ENCODE assay signal across 23 cellular contexts in genomic region chr20:36628076-36628475, GRCh38. TPM values are rescaled to one million over a fixed set of nuclear protein-coding genes. Genes with fewer than 3 reads are reported as not detected.
DNase-seq lines count a peak whose midpoint lies in the region; ATAC-seq and TF ChIP-seq lines count a peak whose summit lies in the region.
"Had no signal": no experiment of that assay in that cellular context is flagged by ENCODE, and none has a peak within 500 bp of the region (broad histone marks: within the 10 kb centered on the region; RNA-seq: fewer than 3 reads in every experiment).

No MANE protein-coding gene starts in this region.

- H2AK9ac ChIP-seq in IMR-90 (replicated peaks; ENCODE audit: low read depth, low read length, poor library complexity), result no peak overlapping the region

- H3K27me3 ChIP-seq in IMR-90 (ENCODE audit: control insufficient read depth, insufficient read depth, low read length) (no peaks in the 10 kb centered on the region), hepatocyte (no peaks in the 10 kb centered on the region), upper lobe of right lung (no peaks in the 10 kb centered on the region)
- H3K27me3 ChIP-seq: ascending aorta, testis had no signal

- no peak overlapping the region for H2AFZ ChIP-seq in IMR-90 (replicated peaks; ENCODE audit: low read length, poor library complexity)
- H2AFZ ChIP-seq in hepatocyte, result no peak overlapping the region

- H3K18ac ChIP-seq in IMR-90 (ENCODE audit: low read depth, low read length), result no peak overlapping the region

- H3K27ac Mint-ChIP-seq in activated CD4-positive, alpha-beta T cell treated with anti-CD3 and anti-CD28 coated beads, Interleukin-2, amount 10 ng/mL, durations not matched to agents 7 days and 5 days, result peak overlapping the region; percentile 55
- peak overlapping the region; percentile 93 to 95 for H3K27ac Mint-ChIP-seq in natural killer cell

- no TSS peak for BruUV-seq in IMR-90 (replicated peaks; lab: Mats Ljungman, UMichigan)

- no peak for TF ChIP-seq POLR2A in IMR-90 (IDR thresholded peaks at IDR 0.05; ENCODE audit: low read depth, low read length)

- in situ Hi-C loops in IMR-90 (cut with MboI; ENCODE audit: low sequenced_read_pairs), result no loop called here

- H3K79me2 ChIP-seq in hepatocyte, result no peaks in the 10 kb centered on the region

- H2BK20ac ChIP-seq in IMR-90 (ENCODE audit: low read depth, low read length), result no peak overlapping the region

- POLR2A ChIA-PET in activated CD4-positive, alpha-beta T cell treated with anti-CD3 and anti-CD28 coated beads, Interleukin-2, amount 10 ng/mL, durations not matched to agents 7 days and 5 days (lab: Charles Lee), result no interaction called here
- POLR2A ChIA-PET in IMR-90 (lab: Charles Lee; ENCODE audit: unreplicated experiment), result no interaction called here

- no peak for TF ChIP-seq RAD21 in IMR-90 (IDR thresholded peaks at IDR 0.05; ENCODE audit: low read length)

- 86% methylated on average over 2 of the region's 7 CpGs; no CpG with 5 or more reads in 1 of the 2 experiments for WGBS in IMR-90 (ENCODE audit: extremely low coverage in 2 of 2, insufficient read length in 1 of 2), 2 experiments
- WGBS in hepatocyte (ENCODE audit: low lambda C conversion rate, missing lambda C conversion rate), result 82% methylated on average over 7 of the region's 7 CpGs

- no peak overlapping the region for H3K4ac ChIP-seq in IMR-90 (ENCODE audit: low read depth, low read length)

- H3K27ac ChIP-seq in IMR-90 (ENCODE audit: insufficient read depth, low read length) (no peak overlapping the region), hepatocyte (no peak overlapping the region), upper lobe of right lung (no peak overlapping the region)
- H3K27ac ChIP-seq: ascending aorta, psoas muscle, testis had no signal

- H3K4me2 ChIP-seq in IMR-90 (ENCODE audit: low read depth, low read length) (no peak overlapping the region), hepatocyte (no peak overlapping the region)

- H3K36me3 ChIP-seq in IMR-90 (ENCODE audit: control insufficient read depth, insufficient read depth, low read length) (no peaks in the 10 kb centered on the region), hepatocyte (replicated peaks; ENCODE audit: insufficient read depth, low read depth) (no peaks in the 10 kb centered on the region), upper lobe of right lung (no peaks in the 10 kb centered on the region)
- H3K36me3 ChIP-seq: ascending aorta had no signal

- H3K4me3 Mint-ChIP-seq in activated CD4-positive, alpha-beta T cell treated with anti-CD3 and anti-CD28 coated beads, Interleukin-2, amount 10 ng/mL, durations not matched to agents 7 days and 5 days, result no peak overlapping the region
- peak overlapping the region; percentile 66 for H3K4me3 Mint-ChIP-seq in natural killer cell
- H3K4me3 Mint-ChIP-seq: IgD-negative memory B cell had no signal

- H2BK15ac ChIP-seq in IMR-90 (ENCODE audit: low read depth, low read length), result no peak overlapping the region

- ATAC-seq in IMR-90 (ENCODE audit: low read depth), result no peak
- peak; percentile 73 to 88 (median 80) for ATAC-seq in natural killer cell
- ATAC-seq in upper lobe of right lung, result no peak

- no peak overlapping the region for H2AK5ac ChIP-seq in IMR-90 (ENCODE audit: low read depth, low read length)

- dilution Hi-C loops in IMR-90 (cut with HindIII; ENCODE audit: low sequenced_read_pairs, unreplicated experiment), result no loop called here

- no peaks in the 10 kb centered on the region for H3K27me3 Mint-ChIP-seq in activated CD4-positive, alpha-beta T cell treated with anti-CD3 and anti-CD28 coated beads, Interleukin-2, amount 10 ng/mL, durations not matched to agents 7 days and 5 days
- no peaks in the 10 kb centered on the region for H3K27me3 Mint-ChIP-seq in natural killer cell (ENCODE audit: low read depth in 2 of 2)
- H3K27me3 Mint-ChIP-seq: IgD-negative memory B cell had no signal

- H3K9me3 ChIP-seq in IMR-90 (ENCODE audit: control insufficient read depth, insufficient read depth, low read length), result no peaks in the 10 kb centered on the region
- H3K9me3 ChIP-seq in hepatocyte (ENCODE audit: low read depth), result no peaks in the 10 kb centered on the region
- H3K9me3 ChIP-seq in upper lobe of right lung, result no peaks in the 10 kb centered on the region
- H3K9me3 ChIP-seq: ascending aorta, psoas muscle, testis had no signal

- no peak overlapping the region for H3K56ac ChIP-seq in IMR-90 (ENCODE audit: extremely low read depth, insufficient read depth, low read length)

- TF ChIP-seq CTCF in IMR-90 (conservative IDR thresholded peaks at IDR 0.05; ENCODE audit: low read depth, low read length), result no peak
- no peak for TF ChIP-seq CTCF in natural killer cell (IDR thresholded peaks at IDR 0.05)
- TF ChIP-seq CTCF in hepatocyte (IDR thresholded peaks at IDR 0.05; ENCODE audit: poor library complexity), result no peak
- TF ChIP-seq CTCF in upper lobe of right lung (IDR thresholded peaks at IDR 0.05), result no peak

- H4K20me1 ChIP-seq in IMR-90 (ENCODE audit: insufficient read depth, low read length), result no peaks in the 10 kb centered on the region
- H4K20me1 ChIP-seq in hepatocyte (ENCODE audit: insufficient read depth, poor library complexity, severe bottlenecking), result no peaks in the 10 kb centered on the region

- no peak for DNase-seq in activated CD4-positive, alpha-beta T cell treated with anti-CD3 and anti-CD28 coated beads, Interleukin-2, amount 10 ng/mL, durations not matched to agents 7 days and 5 days
- DNase-seq in activated CD4-positive, alpha-beta T cell treated with anti-CD3 and anti-CD28 coated beads for 1 hour, result no peak
- DNase-seq in IMR-90 (peak; percentile 41), natural killer cell (peak; percentile 61), NCI-H774 (lab: John Stamatoyannopoulos, UW) (no peak), hepatocyte (ENCODE audit: low spot score) (no peak), upper lobe of right lung (no peak)
- DNase-seq in activated gamma-delta T cell treated with anti-CD3 and anti-CD28 coated beads, Interleukin-2, amount 50 U/mL, for 16 hours (ENCODE audit: low read depth), result peak; percentile 17
- DNase-seq: ACHN; activated CD4-positive, alpha-beta T cell treated with anti-CD3 and anti-CD28 coated beads, Interleukin-2, amount 50 U/mL, for 1 hour; activated effector memory CD4-positive, alpha-beta T cell treated with Interleukin-2 at 50 U/mL for 16 hours; C1 segment of cervical spinal cord; DMS153; HCEC 1CT; midbrain; MM.1S; NCI-H2029; psoas muscle; stimulated activated CD4-positive, alpha-beta T cell treated with anti-CD3 and anti-CD28 coated beads, Interleukin-4, amount 100 ng/mL, for 4 hours; testis had no signal

- H3K9me2 ChIP-seq in hepatocyte (replicated peaks; ENCODE audit: insufficient read depth), result no peaks in the 10 kb centered on the region

- peaks cover 80% of the 10 kb centered on the region for H3K36me3 Mint-ChIP-seq in activated CD4-positive, alpha-beta T cell treated with anti-CD3 and anti-CD28 coated beads, Interleukin-2, amount 10 ng/mL, durations not matched to agents 7 days and 5 days (ENCODE audit: low read depth)
- no peaks in the 10 kb centered on the region for H3K36me3 Mint-ChIP-seq in natural killer cell

- H3K4me3 ChIP-seq in IMR-90 (ENCODE audit: insufficient read depth, low read depth, low read length) (no peak overlapping the region), hepatocyte (no peak overlapping the region), upper lobe of right lung (no peak overlapping the region)
- H3K4me3 ChIP-seq: ascending aorta, psoas muscle, testis had no signal

- no peak overlapping the region for H2BK120ac ChIP-seq in IMR-90 (ENCODE audit: low read depth, low read length)

- H3K4me1 Mint-ChIP-seq in activated CD4-positive, alpha-beta T cell treated with anti-CD3 and anti-CD28 coated beads, Interleukin-2, amount 10 ng/mL, durations not matched to agents 7 days and 5 days, result peaks cover 60% of the 10 kb centered on the region
- H3K4me1 Mint-ChIP-seq in natural killer cell, result peaks cover 51 to 63% of the 10 kb centered on the region in 2 donors

- no peaks in the 10 kb centered on the region for H3K79me1 ChIP-seq in IMR-90 (ENCODE audit: low read depth in 1 of 2, low read length in 2 of 2)

- H3K23ac ChIP-seq in IMR-90 (ENCODE audit: low read depth, low read length), result no peak overlapping the region

- H3K9me3 Mint-ChIP-seq in activated CD4-positive, alpha-beta T cell treated with anti-CD3 and anti-CD28 coated beads, Interleukin-2, amount 10 ng/mL, durations not matched to agents 7 days and 5 days, result no peaks in the 10 kb centered on the region
- no peaks in the 10 kb centered on the region for H3K9me3 Mint-ChIP-seq in natural killer cell
- H3K9me3 Mint-ChIP-seq: IgD-negative memory B cell had no signal

- CTCF ChIA-PET in activated CD4-positive, alpha-beta T cell treated with anti-CD3 and anti-CD28 coated beads, Interleukin-2, amount 10 ng/mL, durations not matched to agents 7 days and 5 days (lab: Charles Lee), result interaction anchor here (0.6 kb wide), 1 partner anchor 1317 kb away, joined by 4 read pairs; no protein-coding TSS in a partner anchor
- CTCF ChIA-PET in IMR-90 (lab: Yijun Ruan, JAX), result no interaction called here

- H3K4me1 ChIP-seq in IMR-90 (ENCODE audit: control insufficient read depth, insufficient read depth, low read length) (no peaks in the 10 kb centered on the region; the same call in 1 of the 2 replicates), hepatocyte (ENCODE audit: insufficient read depth) (no peaks in the 10 kb centered on the region), upper lobe of right lung (no peaks in the 10 kb centered on the region)
- H3K4me1 ChIP-seq: ascending aorta, psoas muscle, testis had no signal

- no peak overlapping the region for H4K8ac ChIP-seq in IMR-90 (ENCODE audit: low read depth in 2 of 2, low read length in 2 of 2)

- H3K9me1 ChIP-seq in IMR-90 (ENCODE audit: insufficient read depth, low read length), result no peaks in the 10 kb centered on the region

- H3K14ac ChIP-seq in IMR-90 (replicated peaks; ENCODE audit: low read depth, low read length), result no peak overlapping the region

- H4K91ac ChIP-seq in IMR-90 (ENCODE audit: insufficient read depth, low read depth, low read length), result no peak overlapping the region

- no peak overlapping the region for H3K9ac ChIP-seq in IMR-90 (ENCODE audit: low read depth, low read length)

- no peak overlapping the region for H2BK5ac ChIP-seq in IMR-90 (ENCODE audit: low read depth, low read length, poor library complexity, severe bottlenecking)

- intact Hi-C loops in IMR-90 (cut with micrococcal nuclease), result no loop called here
- intact Hi-C loops in natural killer cell (cut with micrococcal nuclease), result loop anchor here (1.0 kb wide), 3 partner anchors 16 to 64 kb away; partner anchors contain the start of gene RAB5IF
- intact Hi-C loops in upper lobe of right lung (cut with DNase I), result no loop called here

- H4K5ac ChIP-seq in IMR-90 (ENCODE audit: low read depth, low read length), result no peak overlapping the region

RNA-seq across cellular contexts. Expression of gene SLA2, which starts 17.9 kb away (rescaled TPM):
- 10 to 100 TPM; 87.3 to 92.7 TPM for total RNA-seq in activated CD4-positive, alpha-beta T cell treated with anti-CD3 and anti-CD28 coated beads, Interleukin-2, amount 10 ng/mL, durations not matched to agents 7 days and 5 days
- not detected in 2 replicates for total RNA-seq in IMR-90 (2012; rRNA removed)
- 0.03 TPM in 1 of 2 replicates, not detected in the other for polyA plus RNA-seq in IMR-90 (2012; rRNA removed)
- polyA plus RNA-seq in IMR-90 (2012; cell fraction: cytosol; rRNA removed), result 0.02 TPM in 1 of 2 replicates, not detected in the other
- 0.03 and 0.07 TPM in 2 replicates for polyA plus RNA-seq in IMR-90 (2012; cell fraction: nucleus; rRNA removed; ENCODE audit: low replicate concordance)
- total RNA-seq in natural killer cell, result 100 to 1,000 TPM in 1 of 3 donors, 10 to 100 TPM in 2; 77.0 to 116 (median 90.3) TPM
- not detected in 2 replicates for total RNA-seq in hepatocyte
- polyA plus RNA-seq in hepatocyte, result 0.15 TPM in 1 of 2 replicates, not detected in the other
- 1.9 TPM for total RNA-seq in upper lobe of right lung
- total RNA-seq: ascending aorta, chondrocyte had no signal

RNA-seq across cellular contexts. Expression of gene RAB5IF, which starts 22.5 kb away (rescaled TPM):
- 10 to 100 TPM; 87.9 to 97.0 TPM for total RNA-seq in activated CD4-positive, alpha-beta T cell treated with anti-CD3 and anti-CD28 coated beads, Interleukin-2, amount 10 ng/mL, durations not matched to agents 7 days and 5 days
- total RNA-seq in IMR-90 (2012; rRNA removed), result 74.0 and 90.3 TPM in 2 replicates
- 93.1 and 96.6 TPM in 2 replicates for polyA plus RNA-seq in IMR-90 (2012; rRNA removed)
- 60.5 and 63.1 TPM in 2 replicates for polyA plus RNA-seq in IMR-90 (2012; cell fraction: cytosol; rRNA removed)
- 30.9 and 74.4 TPM in 2 replicates for polyA plus RNA-seq in IMR-90 (2012; cell fraction: nucleus; rRNA removed; ENCODE audit: low replicate concordance)
- total RNA-seq in natural killer cell, result 100 to 1,000 TPM; 158 to 265 (median 247) TPM
- 130 and 134 TPM in 2 replicates for total RNA-seq in hepatocyte
- 198 and 202 TPM in 2 replicates for polyA plus RNA-seq in hepatocyte
- 91.1 TPM for total RNA-seq in upper lobe of right lung

RNA-seq across cellular contexts. Expression of gene TGIF2, which starts 54.7 kb away (rescaled TPM):
- total RNA-seq in activated CD4-positive, alpha-beta T cell treated with anti-CD3 and anti-CD28 coated beads, Interleukin-2, amount 10 ng/mL, durations not matched to agents 7 days and 5 days, result 10 to 100 TPM; 24.1 to 26.0 TPM
- total RNA-seq in IMR-90 (2012; rRNA removed) (9.7 and 10.6 TPM in 2 replicates), natural killer cell (10 to 100 TPM; 19.9 to 28.5 (median 25.9) TPM), hepatocyte (27.0 and 30.6 TPM in 2 replicates), upper lobe of right lung (16.8 TPM)
- polyA plus RNA-seq in IMR-90 (2012; rRNA removed) (11.6 and 12.7 TPM in 2 replicates), hepatocyte (32.4 and 38.5 TPM in 2 replicates)
- 7.5 and 9.7 TPM in 2 replicates for polyA plus RNA-seq in IMR-90 (2012; cell fraction: cytosol; rRNA removed)
- polyA plus RNA-seq in IMR-90 (2012; cell fraction: nucleus; rRNA removed; ENCODE audit: low replicate concordance), result 9.9 and 15.1 TPM in 2 replicates

Comparison
In these comparisons a context has a peak if more than half of its experiments do, and no peak if none do; other contexts are left out.
1. DNase-seq: peak in IMR-90 (single experiment), activated gamma-delta T cell treated with anti-CD3 and anti-CD28 coated beads, Interleukin-2, amount 50 U/mL, for 16 hours (single experiment) and natural killer cell (single experiment); none in activated CD4-positive, alpha-beta T cell treated with anti-CD3 and anti-CD28 coated beads, Interleukin-2, amount 10 ng/mL, durations not matched to agents 7 days and 5 days (single experiment), activated CD4-positive, alpha-beta T cell treated with anti-CD3 and anti-CD28 coated beads for 1 hour (single experiment), NCI-H774 (single experiment), hepatocyte (single experiment) and upper lobe of right lung (single experiment).
2. ATAC-seq: peak in natural killer cell (3 of 3); none in IMR-90 (single experiment) and upper lobe of right lung (single experiment).
3. RNA of gene SLA2, which starts 17.9 kb away (total RNA-seq): 87.3 to 92.7 TPM in activated CD4-positive, alpha-beta T cell treated with anti-CD3 and anti-CD28 coated beads, Interleukin-2, amount 10 ng/mL, durations not matched to agents 7 days and 5 days and 77.0 to 116 TPM in natural killer cell; 1.9 TPM in upper lobe of right lung (single experiment), not detected in IMR-90 and not detected in hepatocyte; every median in the first group is over 10 times any median in the second.